Comparison of ENCODE assay signal across 1 cellular context in genomic region chr3:72482589-72483249, GRCh38.
TF ChIP-seq lines count a peak whose summit lies in the region.

No MANE protein-coding gene starts in this region.

TF ChIP-seq in SK-N-SH, 30 proteins besides CTCF, POLR2A, EP300 and RAD21 (continued from another document):
- TF ChIP-seq PBX3 (IDR thresholded peaks at IDR 0.05) = no peak
